19 cellular contexts compared by ENCODE assay signal in genomic region chr9:120587357-120587756, GRCh38. TPM values are rescaled to one million over a fixed set of nuclear protein-coding genes. Genes with fewer than 3 reads are reported as not detected.
DNase-seq lines count a peak whose midpoint lies in the region; ATAC-seq, FAIRE-seq and TF ChIP-seq lines count a peak whose summit lies in the region.
"Had no signal": no experiment of that assay in that cellular context is flagged by ENCODE, and none has a peak within 500 bp of the region (broad histone marks: within the 10 kb centered on the region; RNA-seq: fewer than 3 reads in every experiment).

No MANE protein-coding gene starts in this region.

- H4K20me1 ChIP-seq in HepG2 (ENCODE audit: insufficient read depth, low read length) (no peaks in the 10 kb centered on the region), OCI-LY1 (ENCODE audit: insufficient read depth, low read length) (no peaks in the 10 kb centered on the region)

- H3K79me2 ChIP-seq in HepG2 (ENCODE audit: insufficient read depth, low read length) (no peaks in the 10 kb centered on the region), OCI-LY1 (ENCODE audit: insufficient read depth, low read length) (no peaks in the 10 kb centered on the region)

- no TSS peak for BruUV-seq in HepG2 (replicated peaks; lab: Mats Ljungman, UMichigan)

- H3F3A ChIP-seq in OCI-LY1 (ENCODE audit: insufficient read depth, low read length): no peaks in the 10 kb centered on the region

- DNase-seq in HepG2 (ENCODE audit: low spot score) (no peak), right lobe of liver (no peak), foreskin melanocyte (peak; percentile 21), superior temporal gyrus (ENCODE audit: extremely low spot score) (peak; percentile 32), ascending aorta (ENCODE audit: low spot score in 2 of 2) (no peak), GM10248 (ENCODE audit: extremely low spot score) (no peak)
- DNase-seq in stimulated activated CD4-positive, alpha-beta T cell treated with anti-CD3 and anti-CD28 coated beads, Interleukin-12 subunit alpha, Interleukin-12 subunit beta, amount 100 ng/mL, for 4 hours: no peak
- DNase-seq: activated CD4-positive, alpha-beta T cell treated with anti-CD3 and anti-CD28 coated beads for 36 hours; activated T-cell treated with anti-CD3 and anti-CD28 coated beads, Interleukin-2, amount 50 U/mL, for 72 hours; DMS 273 treated with DMSO at 0.1 percent for 48 hours; endodermal cell; GDM1; NCI-H226; stimulated activated naive CD4-positive, alpha-beta T cell; thyroid gland had no signal

- H3K27ac ChIP-seq in HepG2 (ENCODE audit: extremely low read length, insufficient read depth, low read length): no peak overlapping the region
- H3K27ac ChIP-seq in right lobe of liver: no peak overlapping the region
- H3K27ac ChIP-seq in OCI-LY1 (ENCODE audit: low read depth, low read length, poor library complexity, severe bottlenecking): peak overlapping the region; percentile 22
- no peak overlapping the region for H3K27ac ChIP-seq in ascending aorta
- H3K27ac ChIP-seq: skin epidermis, thyroid gland had no signal

- no peaks in the 10 kb centered on the region for H3K9me3 ChIP-seq in HepG2 (ENCODE audit: low read length)
- no peaks in the 10 kb centered on the region for H3K9me3 ChIP-seq in right lobe of liver
- no peaks in the 10 kb centered on the region for H3K9me3 ChIP-seq in OCI-LY1 (ENCODE audit: low read length)
- H3K9me3 ChIP-seq in ascending aorta: peaks cover 0 to 5% of the 10 kb centered on the region in 2 donors
- H3K9me3 ChIP-seq: thyroid gland had no signal

- TF ChIP-seq EP300 in HepG2 (IDR thresholded peaks at IDR 0.05; ENCODE audit: low read depth in 2 of 2, low read length in 2 of 2) (no peak), HepG2 (CRISPR knock-in tag; IDR thresholded peaks at IDR 0.05; ENCODE audit: borderline replicate concordance) (no peak)

- no peak for TF ChIP-seq POLR2A in HepG2 (IDR thresholded peaks at IDR 0.05; ENCODE audit: insufficient read depth in 1 of 2, low read depth in 2 of 2, low read length in 2 of 2)
- no peak for TF ChIP-seq POLR2A in right lobe of liver (IDR thresholded peaks at IDR 0.05)

- H3K9me2 ChIP-seq in OCI-LY1 (ENCODE audit: low read depth, low read length): no peaks in the 10 kb centered on the region

- WGBS in HepG2 (ENCODE audit: low lambda C conversion rate): 27% methylated on average over 2 of the region's 2 CpGs
- 54% methylated on average over 2 of the region's 2 CpGs for WGBS in right lobe of liver (ENCODE audit: insufficient coverage, low coverage, low lambda C conversion rate, missing lambda C conversion rate)

- H3K4me2 ChIP-seq in HepG2 (ENCODE audit: low read depth, low read length): 0 out of 2 replicates have a peak overlapping the region, but pooled peaks have one; percentile 24
- no peak overlapping the region for H3K4me2 ChIP-seq in OCI-LY1 (ENCODE audit: low read length)

- H3K27me3 ChIP-seq in HepG2 (ENCODE audit: control insufficient read depth in 1 of 2, insufficient read depth in 2 of 2, low read length in 2 of 2): no peaks in the 10 kb centered on the region
- H3K27me3 ChIP-seq in right lobe of liver: no peaks in the 10 kb centered on the region
- no peaks in the 10 kb centered on the region for H3K27me3 ChIP-seq in OCI-LY1 (ENCODE audit: insufficient read depth, low read length)
- H3K27me3 ChIP-seq in ascending aorta: no peaks in the 10 kb centered on the region
- H3K27me3 ChIP-seq: thyroid gland had no signal

- no peak overlapping the region for H3K9ac ChIP-seq in HepG2 (ENCODE audit: insufficient read depth, low read depth, low read length)
- no peak overlapping the region for H3K9ac ChIP-seq in OCI-LY1 (ENCODE audit: low read length)

- TF ChIP-seq CTCF in HepG2 (CRISPR knock-in tag; IDR thresholded peaks at IDR 0.05) (no peak), right lobe of liver (IDR thresholded peaks at IDR 0.05) (no peak), OCI-LY1 (IDR thresholded peaks at IDR 0.05; ENCODE audit: low read length) (no peak), ascending aorta (IDR thresholded peaks at IDR 0.05) (no peak), GM10248 (IDR thresholded peaks at IDR 0.05; ENCODE audit: control extremely low read depth, extremely low read depth, low read depth, missing control alignments) (no peak)

- H3K4me1 ChIP-seq in HepG2 (ENCODE audit: insufficient read depth, low read length) (peaks cover 32% of the 10 kb centered on the region), right lobe of liver (peaks cover 0 to 6% (median 0%) of the 10 kb centered on the region in 4 donors), OCI-LY1 (ENCODE audit: insufficient read depth, low read length, severe bottlenecking) (peaks cover 33% of the 10 kb centered on the region), ascending aorta (no peaks in the 10 kb centered on the region)
- H3K4me1 ChIP-seq: thyroid gland had no signal

- no peak for FAIRE-seq in HepG2 (lab: Jason Lieb, UNC)
- FAIRE-seq: H54 had no signal

- intact Hi-C loops in HepG2 (cut with micrococcal nuclease; ENCODE audit: unreplicated experiment) (no loop called here), right lobe of liver (cut with DNase I) (no loop called here), ascending aorta (cut with DNase I) (no loop called here)

- no peak overlapping the region for H2AFZ ChIP-seq in HepG2 (ENCODE audit: low read length)
- H2AFZ ChIP-seq in OCI-LY1 (ENCODE audit: low read length): peak overlapping the region; percentile 75

- no peak for TF ChIP-seq RAD21 in HepG2 (CRISPR knock-in tag; IDR thresholded peaks at IDR 0.05)

- peak; percentile 43; the same call in 2 of the 3 replicates for ATAC-seq in HepG2
- ATAC-seq in right lobe of liver: no peak
- ATAC-seq: activated CD4-positive, alpha-beta T cell treated with anti-CD3 and anti-CD28 coated beads for 36 hours; activated T-cell treated with anti-CD3 and anti-CD28 coated beads, Interleukin-2, amount 50 U/mL, for 72 hours; natural killer cell treated with Interleukin-12 subunit alpha and Interleukin-12 subunit beta and Interleukin-15 and Interleukin-18, amount 100 ng/mL, for 72 hours had no signal

- CTCF ChIA-PET in HepG2 (lab: Yijun Ruan, JAX; ENCODE audit: low intra/inter-chr PET ratio, low total read pairs) (no interaction called here), GM10248 (lab: Yijun Ruan, JAX) (interaction anchor here (1.0 to 2.0 kb wide), 3 partner anchors 9 to 33 kb away, joined by 3 to 5 read pairs (median 5); no protein-coding TSS in a partner anchor)

- POLR2A ChIA-PET in HepG2 (lab: Yijun Ruan, JAX) (interaction anchor here (1.8 kb wide), 1 partner anchor 16 kb away, joined by 10 read pairs; no protein-coding TSS in a partner anchor), GM10248 (lab: Yijun Ruan, JAX) (no interaction called here)

- in situ Hi-C loops in HepG2 (cut with HindIII; ENCODE audit: extremely low pct_ligation_motif_present, low pct_unique_long_range_greater_than_20kb): no loop called here

- H3K4me3 ChIP-seq in HepG2 (replicated peaks in 1 of 3; ENCODE audit: insufficient read depth in 1 of 3, low read depth in 2 of 3, low read length in 3 of 3): no peak overlapping the region
- H3K4me3 ChIP-seq in right lobe of liver: no peak overlapping the region
- no peak overlapping the region for H3K4me3 ChIP-seq in OCI-LY1 (ENCODE audit: low read depth, low read length, poor library complexity, severe bottlenecking)
- H3K4me3 ChIP-seq in ascending aorta: no peak overlapping the region
- H3K4me3 ChIP-seq: skin epidermis, thyroid gland had no signal

- no peaks in the 10 kb centered on the region for H3K36me3 ChIP-seq in HepG2 (replicated peaks in 1 of 2; ENCODE audit: control insufficient read depth in 1 of 2, insufficient read depth in 2 of 2, low read length in 2 of 2)
- H3K36me3 ChIP-seq in right lobe of liver: no peaks in the 10 kb centered on the region
- no peaks in the 10 kb centered on the region for H3K36me3 ChIP-seq in OCI-LY1 (ENCODE audit: insufficient read depth, low read length)
- no peaks in the 10 kb centered on the region for H3K36me3 ChIP-seq in ascending aorta
- H3K36me3 ChIP-seq: thyroid gland had no signal

TF ChIP-seq in HepG2, 621 proteins besides CTCF, POLR2A, EP300 and RAD21 (continues in another document):
- TF ChIP-seq HMGA1 (CRISPR knock-in tag; conservative IDR thresholded peaks at IDR 0.05): no peak
- no peak for TF ChIP-seq ZNF253 (CRISPR knock-in tag; IDR thresholded peaks at IDR 0.05; ENCODE audit: borderline replicate concordance)
- no peak for TF ChIP-seq ZBTB38 (CRISPR knock-in tag; IDR thresholded peaks at IDR 0.05)

RNA-seq across cellular contexts. Expression of gene CDK5RAP2, which starts 7.4 kb away (rescaled TPM):
- 42.2 and 65.9 TPM in 2 replicates for total RNA-seq in HepG2 (2016; rRNA removed; fragmentation: Illumina TruSeq; extraction: Trizol)
- 40.8 and 45.6 TPM in 2 replicates for total RNA-seq in HepG2 (2016; cell fraction: cytosol; rRNA removed; fragmentation: Illumina TruSeq; extraction: Trizol; ENCODE audit: low read depth)
- total RNA-seq in HepG2 (2016; cell fraction: insoluble cytoplasmic fraction; rRNA removed; fragmentation: Illumina TruSeq; extraction: Trizol): 45.8 and 62.7 TPM in 2 replicates
- total RNA-seq in HepG2 (2016; cell fraction: membrane; rRNA removed; fragmentation: Illumina TruSeq; extraction: Trizol): 28.2 and 29.4 TPM in 2 replicates
- 78.0 and 81.7 TPM in 2 replicates for total RNA-seq in HepG2 (2016; cell fraction: nucleus; rRNA removed; fragmentation: Illumina TruSeq; extraction: Trizol)
- 29.5 and 31.8 TPM in 2 replicates for polyA plus RNA-seq in HepG2 (2011; rRNA removed)
- 22.3 TPM in 2 replicates for polyA plus RNA-seq in HepG2 (2011; cell fraction: cytosol; rRNA removed)
- polyA plus RNA-seq in HepG2 (2011; cell fraction: nucleus; rRNA removed): 79.7 and 82.1 TPM in 2 replicates
- 31.0 and 35.4 TPM in 2 replicates for polyA plus RNA-seq in HepG2 (2012)
- polyA plus RNA-seq in HepG2 (2016; cell fraction: cytosol; fragmentation: Illumina TruSeq; extraction: Trizol; ENCODE audit: low read depth): 7.7 and 8.0 TPM in 2 replicates
- polyA plus RNA-seq in HepG2 (2016; cell fraction: insoluble cytoplasmic fraction; fragmentation: Illumina TruSeq; extraction: Trizol; ENCODE audit: low read depth): 62.0 and 62.2 TPM in 2 replicates
- polyA plus RNA-seq in HepG2 (2016; cell fraction: membrane; fragmentation: Illumina TruSeq; extraction: Trizol; ENCODE audit: low read depth): 11.5 and 12.3 TPM in 2 replicates
- 105 and 120 TPM in 2 replicates for polyA plus RNA-seq in HepG2 (2016; cell fraction: nucleus; fragmentation: Illumina TruSeq; extraction: Trizol; ENCODE audit: insufficient read depth, low read depth)
- polyA minus RNA-seq in HepG2 (2011; rRNA and poly(A)+ RNA removed; ENCODE audit: low replicate concordance): 47.2 and 114 TPM in 2 replicates
- 17.3 and 18.9 TPM in 2 replicates for polyA minus RNA-seq in HepG2 (2011; cell fraction: cytosol; rRNA and poly(A)+ RNA removed)
- polyA minus RNA-seq in HepG2 (2011; cell fraction: nucleus; rRNA and poly(A)+ RNA removed): 106 and 114 TPM in 2 replicates
- total RNA-seq in right lobe of liver: 10 to 100 TPM; 25.9 to 61.6 (median 34.7) TPM
- 33.6 TPM for total RNA-seq in ascending aorta

Comparison
In these comparisons a context has a peak if more than half of its experiments do, and no peak if none do; other contexts are left out.
1. DNase-seq: peak in foreskin melanocyte (single experiment) and superior temporal gyrus (single experiment); none in HepG2 (single experiment), right lobe of liver (0 of 3), ascending aorta (0 of 2), GM10248 (single experiment) and stimulated activated CD4-positive, alpha-beta T cell treated with anti-CD3 and anti-CD28 coated beads, Interleukin-12 subunit alpha, Interleukin-12 subunit beta, amount 100 ng/mL, for 4 hours (single experiment).